Comparison of ENCODE assay signal across 23 cellular contexts in the genomic region with DNA sequence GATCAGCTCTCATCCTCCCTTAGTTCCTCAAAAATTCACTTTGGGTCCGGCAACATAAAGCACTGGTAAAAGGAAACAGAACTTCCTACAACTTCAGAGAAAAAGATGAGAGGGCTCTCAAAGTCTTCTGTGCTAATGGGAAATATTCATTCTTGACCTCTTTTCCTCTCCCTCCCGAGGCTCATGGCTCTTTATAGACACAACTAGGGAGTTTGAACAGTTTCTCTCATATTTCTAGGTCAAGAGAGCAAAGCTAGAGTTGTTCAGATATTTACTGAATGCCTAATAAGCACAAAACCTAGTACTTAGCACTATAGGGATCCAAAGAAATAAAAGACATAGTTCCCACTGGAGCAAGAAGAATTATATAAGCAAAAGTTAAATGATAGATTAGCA.
DNase-seq lines count a peak whose midpoint lies in the region; ATAC-seq and TF ChIP-seq lines count a peak whose summit lies in the region.
"Had no signal": no experiment of that assay in that cellular context is flagged by ENCODE, and none has a peak within 500 bp of the region (broad histone marks: within the 10 kb centered on the region; RNA-seq: fewer than 3 reads in every experiment).

No MANE protein-coding gene starts in this region.

- H3K4me3 Mint-ChIP-seq in activated T-cell treated with anti-CD3 and anti-CD28 coated beads, Interleukin-2, amount 50 U/mL, for 4 hours, result no peak overlapping the region
- H3K4me3 Mint-ChIP-seq: activated B cell treated with CpG ODN at 0.5 μM for 24 hours; activated CD4-positive, alpha-beta memory T cell treated with anti-CD3 and anti-CD28 coated beads for 36 hours; neural crest cell; stimulated activated naive B cell treated with anti-CD40 and anti-IgM and Interleukin-4, amounts not matched to agents 10 μg/mL and 1 μg/mL and 100 μg/mL, for 72 hours had no signal

- DNase-seq in Right ventricle myocardium inferior (ENCODE audit: missing footprints) (no peak), cardiac septum (ENCODE audit: low spot score) (no peak), left ventricle myocardium inferior (no peak), sigmoid colon (no peak), vagina (ENCODE audit: extremely low spot score in 2 of 2) (no peak), DMS 273 treated with DMSO at 0.1 percent for 48 hours (lab: John Stamatoyannopoulos, UW) (no peak)
- DNase-seq in activated T-cell treated with anti-CD3 and anti-CD28 coated beads, Interleukin-2, amount 50 U/mL, for 4 hours, result no peak
- DNase-seq: 8988T; activated B cell treated with CpG ODN at 0.5 μM for 24 hours; activated CD4-positive, alpha-beta memory T cell treated with anti-CD3 and anti-CD28 coated beads for 36 hours; activated naive CD4-positive, alpha-beta T cell treated with Interleukin-2 at 50 U/mL for 16 hours; activated T-cell treated with anti-CD3 and anti-CD28 coated beads for 4 hours; anterior cingulate cortex; kidney; NCI-H187; stimulated activated CD4-positive, alpha-beta T cell treated with anti-CD3 and anti-CD28 coated beads, Interleukin-15, amount 100 ng/mL, for 24 hours; stimulated activated naive B cell treated with anti-CD40 and anti-IgM and Interleukin-4, amounts not matched to agents 10 μg/mL and 1 μg/mL and 100 μg/mL, for 72 hours had no signal

- H3K9me3 Mint-ChIP-seq in activated T-cell treated with anti-CD3 and anti-CD28 coated beads, Interleukin-2, amount 50 U/mL, for 4 hours, result no peaks in the 10 kb centered on the region
- H3K9me3 Mint-ChIP-seq: activated B cell treated with CpG ODN at 0.5 μM for 24 hours; activated CD4-positive, alpha-beta memory T cell treated with anti-CD3 and anti-CD28 coated beads for 36 hours; neural crest cell had no signal

- no peaks in the 10 kb centered on the region for H3K36me3 Mint-ChIP-seq in activated T-cell treated with anti-CD3 and anti-CD28 coated beads, Interleukin-2, amount 50 U/mL, for 4 hours (ENCODE audit: insufficient read depth)
- H3K36me3 Mint-ChIP-seq: activated CD4-positive, alpha-beta memory T cell treated with anti-CD3 and anti-CD28 coated beads for 36 hours; stimulated activated naive B cell treated with anti-CD40 and anti-IgM and Interleukin-4, amounts not matched to agents 10 μg/mL and 1 μg/mL and 100 μg/mL, for 72 hours had no signal

- H3K27ac ChIP-seq in left ventricle myocardium inferior (replicated peaks) (peak overlapping the region; percentile 82), sigmoid colon (peak overlapping the region; percentile 37 to 62 (median 48)), vagina (peak overlapping the region; percentile 73)
- H3K27ac ChIP-seq: BLaER1, prostate gland, SK-N-MC had no signal

- ATAC-seq in Right ventricle myocardium inferior (peak; percentile 27), HG02884 (IDR thresholded peaks at IDR 0.05; ENCODE audit: unreplicated experiment) (no peak)
- ATAC-seq in activated T-cell treated with anti-CD3 and anti-CD28 coated beads, Interleukin-2, amount 50 U/mL, for 4 hours, result no peak
- ATAC-seq: Panc1; stimulated activated naive B cell treated with anti-CD40 and anti-IgM and Interleukin-4, amounts not matched to agents 10 μg/mL and 1 μg/mL and 100 μg/mL, for 72 hours had no signal

- no peaks in the 10 kb centered on the region for H3K36me3 ChIP-seq in left ventricle myocardium inferior
- H3K36me3 ChIP-seq in sigmoid colon, result no peaks in the 10 kb centered on the region
- no peaks in the 10 kb centered on the region for H3K36me3 ChIP-seq in vagina
- H3K36me3 ChIP-seq: BLaER1, prostate gland had no signal

- H3K4me3 ChIP-seq in left ventricle myocardium inferior (no peak overlapping the region), sigmoid colon (no peak overlapping the region), vagina (no peak overlapping the region)
- H3K4me3 ChIP-seq: BLaER1, prostate gland, SK-N-MC had no signal

- TF ChIP-seq CTCF in left ventricle myocardium inferior (IDR thresholded peaks at IDR 0.05; ENCODE audit: borderline replicate concordance) (no peak), sigmoid colon (IDR thresholded peaks at IDR 0.05) (no peak), vagina (IDR thresholded peaks at IDR 0.05) (no peak)

- WGBS in sigmoid colon, 2 donors, result 17 to 29% methylated on average over 2 of the region's 2 CpGs

- H3K27me3 ChIP-seq in left ventricle myocardium inferior (ENCODE audit: low read depth), result peaks cover 7% of the 10 kb centered on the region
- H3K27me3 ChIP-seq in sigmoid colon, result no peaks in the 10 kb centered on the region
- no peaks in the 10 kb centered on the region for H3K27me3 ChIP-seq in vagina
- H3K27me3 ChIP-seq: BLaER1 had no signal

- no peaks in the 10 kb centered on the region for H3K9me3 ChIP-seq in left ventricle myocardium inferior (replicated peaks)
- no peaks in the 10 kb centered on the region for H3K9me3 ChIP-seq in sigmoid colon
- H3K9me3 ChIP-seq in vagina, result no peaks in the 10 kb centered on the region
- H3K9me3 ChIP-seq: BLaER1, prostate gland had no signal

- H3K4me1 Mint-ChIP-seq in activated T-cell treated with anti-CD3 and anti-CD28 coated beads, Interleukin-2, amount 50 U/mL, for 4 hours (ENCODE audit: low read depth), result no peaks in the 10 kb centered on the region
- H3K4me1 Mint-ChIP-seq: activated B cell treated with CpG ODN at 0.5 μM for 24 hours; neural crest cell; stimulated activated naive B cell treated with anti-CD40 and anti-IgM and Interleukin-4, amounts not matched to agents 10 μg/mL and 1 μg/mL and 100 μg/mL, for 72 hours had no signal

- TF ChIP-seq POLR2A in sigmoid colon (IDR thresholded peaks at IDR 0.05), result no peak
- no peak for TF ChIP-seq POLR2A in vagina (IDR thresholded peaks at IDR 0.05)

- intact Hi-C loops in Right ventricle myocardium inferior (cut with DNase I) (loop anchor here (5.0 kb wide), 1 partner anchor 127 kb away; no protein-coding TSS in a partner anchor), cardiac septum (cut with DNase I) (no loop called here), left ventricle myocardium inferior (cut with micrococcal nuclease) (no loop called here), sigmoid colon (cut with DNase I) (loop anchor here (10.0 kb wide), 1 partner anchor 120 kb away; a partner anchor contains a TSS), vagina (cut with DNase I) (loop anchor here (10.0 kb wide), 1 partner anchor 130 kb away; no protein-coding TSS in a partner anchor)

- peaks cover 16% of the 10 kb centered on the region for H3K4me1 ChIP-seq in left ventricle myocardium inferior
- H3K4me1 ChIP-seq in sigmoid colon, result peaks cover 0 to 10% (median 1%) of the 10 kb centered on the region in 4 donors
- no peaks in the 10 kb centered on the region for H3K4me1 ChIP-seq in vagina
- H3K4me1 ChIP-seq: BLaER1, prostate gland had no signal

- H3K27me3 Mint-ChIP-seq in activated T-cell treated with anti-CD3 and anti-CD28 coated beads, Interleukin-2, amount 50 U/mL, for 4 hours (ENCODE audit: low read depth), result peaks cover 15% of the 10 kb centered on the region

- no peak for TF ChIP-seq EP300 in sigmoid colon (IDR thresholded peaks at IDR 0.05)

Comparison
In these comparisons a context has a peak if more than half of its experiments do, and no peak if none do; other contexts are left out.
1. intact Hi-C loops: an anchor here in Right ventricle myocardium inferior (5.0 kb wide), sigmoid colon (10.0 kb wide) and vagina (10.0 kb wide); none called in cardiac septum and left ventricle myocardium inferior.